Comparison of ENCODE assay signal across 24 cellular contexts in genomic region chr3:30201715-30202114, GRCh38.
A peak's percentile ranks its signal among the peaks of the same experiment; 100 is the strongest.
DNase-seq lines count a peak whose midpoint lies in the region; ATAC-seq, FAIRE-seq and TF ChIP-seq lines count a peak whose summit lies in the region.
"Had no signal": no experiment of that assay in that cellular context is flagged by ENCODE, and none has a peak within 500 bp of the region (broad histone marks: within the 10 kb centered on the region; RNA-seq: fewer than 3 reads in every experiment).

No MANE protein-coding gene starts in this region.

- dilution Hi-C loops in IMR-90 (cut with HindIII; ENCODE audit: low sequenced_read_pairs, unreplicated experiment) = no loop called here
- dilution Hi-C loops in endothelial cell of umbilical vein (cut with MboI; ENCODE audit: extremely low pct_ligation_motif_present, low sequenced_read_pairs) = no loop called here

- H3K27ac ChIP-seq in GM23248 = no peak overlapping the region
- no peak overlapping the region for H3K27ac ChIP-seq in IMR-90 (ENCODE audit: insufficient read depth, low read length)
- no peak overlapping the region for H3K27ac ChIP-seq in endothelial cell of umbilical vein (ENCODE audit: insufficient read depth, low read depth, low read length)
- H3K27ac ChIP-seq: 22Rv1, BLaER1, C4-2B had no signal

- no peaks in the 10 kb centered on the region for H3K9me2 ChIP-seq in GM23248 (ENCODE audit: insufficient read depth)

- no peak overlapping the region for H2AK9ac ChIP-seq in IMR-90 (replicated peaks; ENCODE audit: low read depth, low read length, poor library complexity)

- H3K9me3 ChIP-seq in GM23248 (ENCODE audit: low read depth) (no peaks in the 10 kb centered on the region), IMR-90 (ENCODE audit: control insufficient read depth, insufficient read depth, low read length) (no peaks in the 10 kb centered on the region), endothelial cell of umbilical vein (replicated peaks; ENCODE audit: control insufficient read depth, insufficient read depth, low read length) (no peaks in the 10 kb centered on the region)
- H3K9me3 ChIP-seq: BLaER1, HAP-1 had no signal

- POLR2A ChIA-PET in IMR-90 (lab: Charles Lee; ENCODE audit: unreplicated experiment) = no interaction called here
- POLR2A ChIA-PET in endothelial cell of umbilical vein (lab: Charles Lee) = no interaction called here
- POLR2A ChIA-PET in HEK293T (lab: Yijun Ruan, JAX) = no interaction called here

- peak overlapping the region; percentile 61; the same call in 2 of the 3 replicates for H2BK15ac ChIP-seq in IMR-90 (ENCODE audit: low read depth, low read length)

- no peak for TF ChIP-seq POLR2A in IMR-90 (IDR thresholded peaks at IDR 0.05; ENCODE audit: low read depth, low read length)
- no peak for TF ChIP-seq POLR2A in endothelial cell of umbilical vein (IDR thresholded peaks at IDR 0.05; ENCODE audit: low read depth, low read length)

- H3K4me3 ChIP-seq in GM23248 = no peak overlapping the region
- no peak overlapping the region for H3K4me3 ChIP-seq in IMR-90 (ENCODE audit: insufficient read depth, low read depth, low read length)
- H3K4me3 ChIP-seq in endothelial cell of umbilical vein (replicated peaks in 1 of 3; ENCODE audit: insufficient read depth in 1 of 3, low read depth in 1 of 3, low read length in 3 of 3) = no peak overlapping the region
- H3K4me3 ChIP-seq: BLaER1, GM12878, HAP-1 had no signal

- H4K91ac ChIP-seq in IMR-90 (ENCODE audit: insufficient read depth, low read depth, low read length) = no peak overlapping the region

- H3K27me3 ChIP-seq in GM23248 (replicated peaks; ENCODE audit: insufficient read depth) (no peaks in the 10 kb centered on the region), IMR-90 (ENCODE audit: control insufficient read depth, insufficient read depth, low read length) (no peaks in the 10 kb centered on the region), endothelial cell of umbilical vein (ENCODE audit: control insufficient read depth in 2 of 2, insufficient read depth in 2 of 2, low read length in 2 of 2) (no peaks in the 10 kb centered on the region)
- H3K27me3 ChIP-seq: BLaER1 had no signal

- no peak overlapping the region for H3K27ac Mint-ChIP-seq in activated T-helper 2 cell treated with anti-CD3 and anti-CD28 coated beads, Interferon-gamma antibody, Interleukin-2, Interleukin-4, amounts not matched to agents 10 μg/mL and 5 μg/mL and 100 μg/mL, durations not matched to agents 14 hours and 24 hours and 36 hours
- H3K27ac Mint-ChIP-seq: B cell; CD8-positive, alpha-beta T cell had no signal

- H3K36me3 ChIP-seq in GM23248 (ENCODE audit: low read depth) (no peaks in the 10 kb centered on the region), IMR-90 (ENCODE audit: control insufficient read depth, insufficient read depth, low read length) (no peaks in the 10 kb centered on the region), endothelial cell of umbilical vein (ENCODE audit: control insufficient read depth in 2 of 2, extremely low read depth in 1 of 2, insufficient read depth in 2 of 2, low read length in 2 of 2) (no peaks in the 10 kb centered on the region)
- H3K36me3 ChIP-seq: BLaER1, HAP-1 had no signal

- H3K18ac ChIP-seq in IMR-90 (ENCODE audit: low read depth, low read length) = no peak overlapping the region

- DNase-seq in EH (ENCODE audit: low read depth) = peak; percentile 77
- DNase-seq in GM23248 = no peak
- peak; percentile 34 for DNase-seq in IMR-90
- peak; percentile 30 for DNase-seq in endothelial cell of umbilical vein (ENCODE audit: low read depth, low spot score)
- no peak for DNase-seq in kidney glomerular epithelial cell (lab: John Stamatoyannopoulos, UW)
- DNase-seq in HEK293T (ENCODE audit: extremely low spot score) = no peak
- no peak for DNase-seq in activated T-helper 2 cell treated with anti-CD3 and anti-CD28 coated beads, Interferon-gamma antibody, Interleukin-2, Interleukin-4, amounts not matched to agents 10 μg/mL and 5 μg/mL and 100 μg/mL, durations not matched to agents 14 hours and 24 hours and 36 hours (ENCODE audit: low spot score)
- DNase-seq: Caco-2; CD4-positive, CD25-positive, alpha-beta regulatory T cell; CD8-positive, alpha-beta T cell; DMS153; DND-41; GOT3 had no signal

- H4K5ac ChIP-seq in IMR-90 (ENCODE audit: low read depth, low read length) = no peak overlapping the region

- peaks cover 4% of the 10 kb centered on the region for H3K27me3 Mint-ChIP-seq in activated T-helper 2 cell treated with anti-CD3 and anti-CD28 coated beads, Interferon-gamma antibody, Interleukin-2, Interleukin-4, amounts not matched to agents 10 μg/mL and 5 μg/mL and 100 μg/mL, durations not matched to agents 14 hours and 24 hours and 36 hours (ENCODE audit: low read depth)
- H3K27me3 Mint-ChIP-seq: B cell had no signal

- H3K14ac ChIP-seq in IMR-90 (replicated peaks; ENCODE audit: low read depth, low read length) = no peak overlapping the region

- in situ Hi-C loops in GM23248 (cut with MboI) (loop anchor here (5.0 to 10.0 kb wide), 3 partner anchors 159 to 473 kb away; no protein-coding TSS in a partner anchor), IMR-90 (cut with MboI; ENCODE audit: low sequenced_read_pairs) (no loop called here)

- H2AFZ ChIP-seq in GM23248 (no peak overlapping the region), IMR-90 (replicated peaks; ENCODE audit: low read length, poor library complexity) (no peak overlapping the region), endothelial cell of umbilical vein (ENCODE audit: low read depth, low read length) (no peak overlapping the region)

- peaks cover 2% of the 10 kb centered on the region; the same call in 1 of the 2 replicates for H3K9me1 ChIP-seq in IMR-90 (ENCODE audit: insufficient read depth, low read length)
- H3K9me1 ChIP-seq in endothelial cell of umbilical vein (replicated peaks; ENCODE audit: control insufficient read depth, extremely low read depth, insufficient read depth, low read length) = no peaks in the 10 kb centered on the region

- peak overlapping the region; percentile 58; the same call in 1 of the 2 replicates for H2BK20ac ChIP-seq in IMR-90 (ENCODE audit: low read depth, low read length)

- no peak for TF ChIP-seq CTCF in IMR-90 (conservative IDR thresholded peaks at IDR 0.05; ENCODE audit: low read depth, low read length)
- TF ChIP-seq CTCF in endothelial cell of umbilical vein (IDR thresholded peaks at IDR 0.05; ENCODE audit: extremely low read depth in 1 of 2, insufficient read depth in 1 of 2, low read depth in 1 of 2, low read length in 2 of 2) = no peak

- no peak overlapping the region for H4K8ac ChIP-seq in IMR-90 (ENCODE audit: low read depth in 2 of 2, low read length in 2 of 2)

- peaks cover 13% of the 10 kb centered on the region for H3K4me1 Mint-ChIP-seq in activated T-helper 2 cell treated with anti-CD3 and anti-CD28 coated beads, Interferon-gamma antibody, Interleukin-2, Interleukin-4, amounts not matched to agents 10 μg/mL and 5 μg/mL and 100 μg/mL, durations not matched to agents 14 hours and 24 hours and 36 hours (ENCODE audit: low read depth)

- no peaks in the 10 kb centered on the region for H3K36me3 Mint-ChIP-seq in activated T-helper 2 cell treated with anti-CD3 and anti-CD28 coated beads, Interferon-gamma antibody, Interleukin-2, Interleukin-4, amounts not matched to agents 10 μg/mL and 5 μg/mL and 100 μg/mL, durations not matched to agents 14 hours and 24 hours and 36 hours (ENCODE audit: low read depth)
- H3K36me3 Mint-ChIP-seq: CD4-positive, CD25-positive, alpha-beta regulatory T cell; CD8-positive, alpha-beta T cell had no signal

- H3K9ac ChIP-seq in GM23248 (no peak overlapping the region), IMR-90 (ENCODE audit: low read depth, low read length) (no peak overlapping the region), endothelial cell of umbilical vein (replicated peaks; ENCODE audit: extremely low read depth, insufficient read depth, low read length) (no peak overlapping the region)
- H3K9ac ChIP-seq: BLaER1 had no signal

- H2AK5ac ChIP-seq in IMR-90 (ENCODE audit: low read depth, low read length) = no peak overlapping the region

- H2BK120ac ChIP-seq in IMR-90 (ENCODE audit: low read depth, low read length) = no peak overlapping the region; the same call in 1 of the 2 replicates

- H3K79me1 ChIP-seq in IMR-90 (ENCODE audit: low read depth in 1 of 2, low read length in 2 of 2) = no peaks in the 10 kb centered on the region

- H3K56ac ChIP-seq in IMR-90 (ENCODE audit: extremely low read depth, insufficient read depth, low read length) = no peak overlapping the region

- no peak overlapping the region for H3K4me3 Mint-ChIP-seq in activated T-helper 2 cell treated with anti-CD3 and anti-CD28 coated beads, Interferon-gamma antibody, Interleukin-2, Interleukin-4, amounts not matched to agents 10 μg/mL and 5 μg/mL and 100 μg/mL, durations not matched to agents 14 hours and 24 hours and 36 hours (ENCODE audit: low read depth)
- H3K4me3 Mint-ChIP-seq: B cell; CD4-positive, CD25-positive, alpha-beta regulatory T cell; CD8-positive, alpha-beta T cell had no signal

- H3K23ac ChIP-seq in IMR-90 (ENCODE audit: low read depth, low read length) = no peak overlapping the region

- no peaks in the 10 kb centered on the region for H4K20me1 ChIP-seq in GM23248 (ENCODE audit: insufficient read depth)
- no peaks in the 10 kb centered on the region for H4K20me1 ChIP-seq in IMR-90 (ENCODE audit: insufficient read depth, low read length)
- no peaks in the 10 kb centered on the region for H4K20me1 ChIP-seq in endothelial cell of umbilical vein (replicated peaks; ENCODE audit: control insufficient read depth, extremely low read depth, insufficient read depth, low read length)
- H4K20me1 ChIP-seq: BLaER1 had no signal

- peak overlapping the region; percentile 30 for H2BK5ac ChIP-seq in IMR-90 (ENCODE audit: low read depth, low read length, poor library complexity, severe bottlenecking)

- CTCF ChIA-PET in IMR-90 (lab: Yijun Ruan, JAX) (no interaction called here), endothelial cell of umbilical vein (lab: Charles Lee) (no interaction called here), HEK293T (lab: Yijun Ruan, JAX) (no interaction called here)

- peaks cover 39% of the 10 kb centered on the region for H3K4me1 ChIP-seq in GM23248 (ENCODE audit: insufficient read depth)
- peaks cover 6% of the 10 kb centered on the region for H3K4me1 ChIP-seq in IMR-90 (ENCODE audit: control insufficient read depth, insufficient read depth, low read length)
- peaks cover 17% of the 10 kb centered on the region for H3K4me1 ChIP-seq in endothelial cell of umbilical vein (ENCODE audit: control insufficient read depth, extremely low read depth, insufficient read depth, low read length)

- no peaks in the 10 kb centered on the region for H3K79me2 ChIP-seq in GM23248 (ENCODE audit: insufficient read depth)
- H3K79me2 ChIP-seq in endothelial cell of umbilical vein (ENCODE audit: control insufficient read depth, insufficient read depth, low read length) = no peaks in the 10 kb centered on the region

- no peaks in the 10 kb centered on the region for H3K9me3 Mint-ChIP-seq in activated T-helper 2 cell treated with anti-CD3 and anti-CD28 coated beads, Interferon-gamma antibody, Interleukin-2, Interleukin-4, amounts not matched to agents 10 μg/mL and 5 μg/mL and 100 μg/mL, durations not matched to agents 14 hours and 24 hours and 36 hours
- H3K9me3 Mint-ChIP-seq: CD8-positive, alpha-beta T cell had no signal

- no peak for TF ChIP-seq RAD21 in IMR-90 (IDR thresholded peaks at IDR 0.05; ENCODE audit: low read length)

- FAIRE-seq in endothelial cell of umbilical vein (lab: Jason Lieb, UNC) = no peak
- FAIRE-seq: A204.1, G401.6, GM12878, GM19239, H54 had no signal

- ATAC-seq in IMR-90 (ENCODE audit: low read depth) (peak; percentile 55; the same call in 1 of the 2 replicates), GM21737 (IDR thresholded peaks at IDR 0.05; ENCODE audit: unreplicated experiment) (no peak)
- ATAC-seq: CD8-positive, alpha-beta T cell; GM12878 had no signal

- peaks cover 16% of the 10 kb centered on the region for H3F3A ChIP-seq in GM23248 (ENCODE audit: insufficient read depth)

- BruUV-seq in IMR-90 (replicated peaks; lab: Mats Ljungman, UMichigan) (no TSS peak), endothelial cell of umbilical vein (replicated peaks; lab: Mats Ljungman, UMichigan) (no TSS peak)

- intact Hi-C loops in IMR-90 (cut with micrococcal nuclease) = loop anchor here (5.0 kb wide), 1 partner anchor 551 kb away; no protein-coding TSS in a partner anchor
- intact Hi-C loops in endothelial cell of umbilical vein (cut with micrococcal nuclease) = no loop called here
- intact Hi-C loops in activated T-helper 2 cell treated with anti-CD3 and anti-CD28 coated beads, Interferon-gamma antibody, Interleukin-2, Interleukin-4, amounts not matched to agents 10 μg/mL and 5 μg/mL and 100 μg/mL, durations not matched to agents 14 hours and 24 hours and 36 hours (cut with micrococcal nuclease) = no loop called here

- peak overlapping the region; percentile 2 for H3K4me2 ChIP-seq in GM23248 (ENCODE audit: unreplicated experiment)
- H3K4me2 ChIP-seq in IMR-90 (ENCODE audit: low read depth, low read length) = no peak overlapping the region
- no peak overlapping the region for H3K4me2 ChIP-seq in endothelial cell of umbilical vein (ENCODE audit: insufficient read depth, low read length)
- H3K4me2 ChIP-seq: BLaER1 had no signal

- H3K4ac ChIP-seq in IMR-90 (ENCODE audit: low read depth, low read length) = no peak overlapping the region; the same call in 1 of the 2 replicates

Comparison
In these comparisons a context has a peak if more than half of its experiments do, and no peak if none do; other contexts are left out.
1. DNase-seq: peak in EH (single experiment), IMR-90 (single experiment) and endothelial cell of umbilical vein (single experiment); none in GM23248 (single experiment), kidney glomerular epithelial cell (single experiment), HEK293T (single experiment) and activated T-helper 2 cell treated with anti-CD3 and anti-CD28 coated beads, Interferon-gamma antibody, Interleukin-2, Interleukin-4, amounts not matched to agents 10 μg/mL and 5 μg/mL and 100 μg/mL, durations not matched to agents 14 hours and 24 hours and 36 hours (single experiment).